ENCODE assay signal across 8 cellular contexts in genomic region chr3:99789322-99789721, GRCh38. TPM values are rescaled to one million over a fixed set of nuclear protein-coding genes. Genes with fewer than 3 reads are reported as not detected.
DNase-seq lines count a peak whose midpoint lies in the region; ATAC-seq and TF ChIP-seq lines count a peak whose summit lies in the region.

No MANE protein-coding gene starts in this region.

- H3K36me3 ChIP-seq in adrenal gland (replicated peaks in 1 of 2) (no peaks in the 10 kb centered on the region), right atrium auricular region (peaks cover 9% of the 10 kb centered on the region), spleen (no peaks in the 10 kb centered on the region)

- TF ChIP-seq POLR2A in adrenal gland (IDR thresholded peaks at IDR 0.05) (no peak), spleen (IDR thresholded peaks at IDR 0.05) (no peak)

- H3K27me3 ChIP-seq in adrenal gland = no peaks in the 10 kb centered on the region
- H3K27me3 ChIP-seq in right atrium auricular region = no peaks in the 10 kb centered on the region
- H3K27me3 ChIP-seq in spleen (replicated peaks in 1 of 7) = no peaks in the 10 kb centered on the region

- no peaks in the 10 kb centered on the region for H3K4me1 ChIP-seq in adrenal gland (replicated peaks in 1 of 2)
- no peaks in the 10 kb centered on the region for H3K4me1 ChIP-seq in right atrium auricular region
- no peaks in the 10 kb centered on the region for H3K4me1 ChIP-seq in spleen

- ATAC-seq in GM18511 (IDR thresholded peaks at IDR 0.05; ENCODE audit: unreplicated experiment) (peak; percentile 98), HG02852 (IDR thresholded peaks at IDR 0.05; ENCODE audit: unreplicated experiment) (peak; percentile 90)

- no peak overlapping the region for H3K27ac ChIP-seq in adrenal gland
- peak overlapping the region in 1 of 2 donors; percentile 19 for H3K27ac ChIP-seq in right atrium auricular region
- H3K27ac ChIP-seq in spleen = no peak overlapping the region

- intact Hi-C loops in adrenal gland (cut with DNase I) (no loop called here), spleen (cut with DNase I; ENCODE audit: low total_unique reads) (no loop called here)

- H3K4me3 ChIP-seq in adrenal gland (no peak overlapping the region), right atrium auricular region (no peak overlapping the region), spleen (no peak overlapping the region)

- no peaks in the 10 kb centered on the region for H3K9me3 ChIP-seq in adrenal gland (replicated peaks in 1 of 3)
- no peaks in the 10 kb centered on the region for H3K9me3 ChIP-seq in right atrium auricular region
- no peaks in the 10 kb centered on the region for H3K9me3 ChIP-seq in spleen

- TF ChIP-seq CTCF in adrenal gland (IDR thresholded peaks at IDR 0.05) (peak; percentile 36 to 59 (median 42)), right atrium auricular region (IDR thresholded peaks at IDR 0.05) (peak; percentile 50 to 73), spleen (IDR thresholded peaks at IDR 0.05 in 8 of 11, conservative IDR thresholded peaks at IDR 0.05 in 3 of 11) (peak in 8 of 11 experiments; percentile 12 to 58 (median 38))

- WGBS in adrenal gland, 4 donors = 4 to 9% (median 7%) methylated on average over 2 of the region's 2 CpGs
- whole genome bisulfite sequencing in spleen, 5 donors = 5 to 18% (median 6%) methylated on average over 2 of the region's 2 CpGs

- peak; percentile 86 for DNase-seq in COLO829 (ENCODE audit: low spot score)
- DNase-seq in NCI-H1092 treated with DMSO at 0.1 percent for 48 hours (lab: John Stamatoyannopoulos, UW) = peak; percentile 29
- peak; percentile 18 to 57 (median 24) for DNase-seq in adrenal gland
- DNase-seq in right atrium auricular region (ENCODE audit: low spot score) = no peak
- no peak for DNase-seq in spleen
- DNase-seq in stimulated activated CD4-positive, alpha-beta T cell treated with anti-CD3 and anti-CD28 coated beads, Interleukin-1b, Interleukin-23, amount 100 ng/mL, for 48 hours = no peak

RNA-seq across cellular contexts. Expression of gene CMSS1, which starts 28.3 kb away (rescaled TPM):
- total RNA-seq in adrenal gland (10 to 100 TPM; 16.2 to 48.6 (median 27.4) TPM), right atrium auricular region (10 to 100 TPM in 1 of 2 donors, 1 to 10 TPM in 1; 5.7 to 17.7 TPM), spleen (10 to 100 TPM in 6 of 7 donors, 1 to 10 TPM in 1; 6.9 to 25.6 (median 17.9) TPM)
- polyA plus RNA-seq in adrenal gland (10 to 100 TPM; 31.0 to 75.6 (median 31.9) TPM), spleen (10 to 100 TPM; 23.5 to 30.1 (median 24.5) TPM)

Comparison
In these comparisons a context has a peak if more than half of its experiments do, and no peak if none do; other contexts are left out.
1. DNase-seq: peak in COLO829 (single experiment), NCI-H1092 treated with DMSO at 0.1 percent for 48 hours (single experiment) and adrenal gland (7 of 7); none in right atrium auricular region (single experiment), spleen (single experiment) and stimulated activated CD4-positive, alpha-beta T cell treated with anti-CD3 and anti-CD28 coated beads, Interleukin-1b, Interleukin-23, amount 100 ng/mL, for 48 hours (single experiment).
2. Peak in every context shown above with its lines, with median percentiles within 50 percentile points of each other: CTCF ChIP-seq.